22 cellular contexts compared by ENCODE assay signal in genomic region chr7:131687296-131687695, GRCh38.
"Had no signal": no experiment of that assay in that cellular context is flagged by ENCODE, and none has a peak within 500 bp of the region (broad histone marks: within the 10 kb centered on the region; RNA-seq: fewer than 3 reads in every experiment).

No MANE protein-coding gene starts in this region.

- H3K27ac ChIP-seq: pancreas, prostate gland, right lobe of liver, sigmoid colon, stomach, thoracic aorta, thyroid gland, tibial nerve, upper lobe of left lung, vagina had no signal

- H3K27me3 ChIP-seq: thyroid gland, vagina had no signal

- H3K9me3 ChIP-seq: pancreas, prostate gland, right lobe of liver, sigmoid colon, stomach, thoracic aorta, thyroid gland, tibial nerve, upper lobe of left lung, vagina had no signal

- H3K4me3 ChIP-seq: pancreas, prostate gland, right lobe of liver, sigmoid colon, stomach, thoracic aorta, thyroid gland, tibial nerve, upper lobe of left lung, vagina had no signal

- H3K4me1 ChIP-seq: pancreas, prostate gland, right lobe of liver, thyroid gland had no signal

- DNase-seq: naive thymus-derived CD8-positive, alpha-beta T cell; nephron progenitor cell; occipital lobe; pancreas; retina; right lobe of liver; sigmoid colon; small intestine; stimulated activated CD4-positive, alpha-beta T cell treated with anti-CD3 and anti-CD28 coated beads, Interleukin-15, amount 100 ng/mL, for 24 hours; stimulated activated CD4-positive, alpha-beta T cell treated with anti-CD3 and anti-CD28 coated beads, Interleukin-2, amount 100 ng/mL, for 24 hours; stimulated activated CD4-positive, alpha-beta T cell treated with anti-CD3 and anti-CD28 coated beads, Interleukin-2, amount 100 ng/mL, for 48 hours; stimulated activated CD4-positive, alpha-beta T cell treated with anti-CD3 and anti-CD28 coated beads, Interleukin-4, amount 100 ng/mL, for 24 hours; stimulated activated naive B cell treated with anti-CD40 and anti-IgM and Interleukin-4, amounts not matched to agents 10 μg/mL and 1 μg/mL and 100 μg/mL, for 72 hours; stimulated activated naive CD4-positive, alpha-beta T cell treated with Interleukin-2 at 50 U/mL for 16 hours; stomach; thyroid gland; trophoblast cell; upper lobe of left lung had no signal

- H3K36me3 ChIP-seq: pancreas, prostate gland, right lobe of liver, sigmoid colon, stomach, thoracic aorta, thyroid gland, tibial nerve, upper lobe of left lung, vagina had no signal
